Comparison of ENCODE assay signal across 25 cellular contexts in the genomic region with DNA sequence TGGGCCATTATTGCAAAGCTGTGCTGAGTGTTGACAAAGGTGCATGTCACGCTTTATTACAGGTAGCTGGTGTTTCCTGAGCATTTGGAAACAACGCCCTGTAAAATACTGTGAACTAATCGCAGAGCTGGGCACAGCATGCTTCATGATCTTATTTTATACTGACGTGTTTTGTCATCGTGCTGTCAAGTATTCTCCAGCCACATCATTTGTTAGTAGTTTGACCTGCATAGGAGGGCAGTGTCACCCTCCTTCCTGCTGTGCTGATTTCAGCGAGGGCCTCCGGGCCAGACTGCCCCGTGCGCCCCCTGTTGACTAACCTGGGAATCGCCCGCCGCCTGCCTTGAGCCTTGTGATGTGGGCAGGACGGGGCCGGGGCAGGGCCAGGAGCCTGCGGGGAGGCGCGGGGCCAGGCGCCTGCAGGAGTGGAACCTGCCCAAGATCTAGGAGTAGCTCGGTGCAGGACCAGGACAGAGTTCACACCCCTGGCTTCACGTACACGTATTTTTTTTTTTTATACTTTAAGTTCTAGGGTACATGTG.
DNase-seq lines count a peak whose midpoint lies in the region; ATAC-seq, FAIRE-seq and TF ChIP-seq lines count a peak whose summit lies in the region.
"Had no signal": no experiment of that assay in that cellular context is flagged by ENCODE, and none has a peak within 500 bp of the region (broad histone marks: within the 10 kb centered on the region; RNA-seq: fewer than 3 reads in every experiment).

No MANE protein-coding gene starts in this region.

- H3K27ac ChIP-seq in A549 (no peak overlapping the region), WERI-Rb-1 (no peak overlapping the region)
- H3K27ac ChIP-seq: neural progenitor cell, prostate gland, SK-N-MC had no signal

- CTCF ChIA-PET in A549 (lab: Yijun Ruan, JAX), result no interaction called here

- no peak for TF ChIP-seq POLR2A in A549 (IDR thresholded peaks at IDR 0.05; ENCODE audit: low read length)

- TF ChIP-seq CTCF in A549 (IDR thresholded peaks at IDR 0.05), result no peak
- peak; percentile 3 for TF ChIP-seq CTCF in GM12864 (IDR thresholded peaks at IDR 0.05; ENCODE audit: low read depth, low read length, missing control alignments)
- TF ChIP-seq CTCF in WERI-Rb-1 (IDR thresholded peaks at IDR 0.05; ENCODE audit: low read depth, low read length), result peak; percentile 59

- no peaks in the 10 kb centered on the region for H3K9me3 ChIP-seq in A549
- H3K9me3 ChIP-seq in WERI-Rb-1 (ENCODE audit: severe bottlenecking), result no peaks in the 10 kb centered on the region
- H3K9me3 ChIP-seq: prostate gland had no signal

- no peaks in the 10 kb centered on the region for H3K4me1 ChIP-seq in A549
- H3K4me1 ChIP-seq: neural progenitor cell, prostate gland had no signal

- no peak for FAIRE-seq in A549 (lab: Jason Lieb, UNC)
- FAIRE-seq: GM19239, RCC 7860 had no signal

- POLR2A ChIA-PET in A549 (lab: Yijun Ruan, JAX), result no interaction called here

- no peak for TF ChIP-seq EP300 in A549 (IDR thresholded peaks at IDR 0.05)

- 0 out of 5 replicates have a peak, but pooled peaks of 1 of the 2 experiments have one; percentile 12 for TF ChIP-seq RAD21 in A549 (conservative IDR thresholded peaks at IDR 0.05 in 1 of 2, IDR thresholded peaks at IDR 0.05 in 1 of 2)

- H3K4me3 ChIP-seq in A549 (no peak overlapping the region), GM12864 (ENCODE audit: low read depth, low read length) (no peak overlapping the region), WERI-Rb-1 (ENCODE audit: low read depth, low read length) (no peak overlapping the region)
- H3K4me3 ChIP-seq: neural progenitor cell, prostate gland, SK-N-MC had no signal

- H3K4me2 ChIP-seq in A549, result no peak overlapping the region
- H3K4me2 ChIP-seq: neural progenitor cell had no signal

- 19% methylated on average over 21 of the region's 21 CpGs for whole genome bisulfite sequencing in A549 (ENCODE audit: missing lambda C conversion rate)

- H3K36me3 ChIP-seq in WERI-Rb-1, result no peaks in the 10 kb centered on the region
- H3K36me3 ChIP-seq: neural progenitor cell, prostate gland had no signal

- DNase-seq in A549 (ENCODE audit: low read depth in 1 of 2, low spot score in 1 of 2) (peak in 1 of 2 experiments; percentile 11), GM12864 (ENCODE audit: low read depth) (no peak), NCI-H526 treated with DMSO at 0.1 percent for 48 hours (lab: John Stamatoyannopoulos, UW) (peak; percentile 0), WERI-Rb-1 (peak; percentile 18), SKM-1 (lab: John Stamatoyannopoulos, UW; ENCODE audit: unreplicated experiment) (no peak)
- no peak for DNase-seq in activated T-cell treated with anti-CD3 and anti-CD28 coated beads, Interleukin-2, amount 50 U/mL, for 1 hour
- DNase-seq: activated B cell treated with CpG ODN at 0.5 μM for 24 hours; activated CD4-positive, alpha-beta memory T cell treated with anti-CD3 and anti-CD28 coated beads for 36 hours; activated gamma-delta T cell; activated naive CD8-positive, alpha-beta T cell treated with anti-CD3 and anti-CD28 coated beads, Interleukin-2, amount 50 U/mL, for 24 hours; activated T-cell treated with anti-CD3 and anti-CD28 coated beads for 4 hours; CD4-positive, alpha-beta memory T cell; DMS53; effector memory CD4-positive, alpha-beta T cell; foreskin melanocyte; hypothalamus; MM.1S; T-helper 9 cell had no signal

- H3K27me3 ChIP-seq in WERI-Rb-1 (ENCODE audit: insufficient read depth, low read depth, severe bottlenecking), result no peaks in the 10 kb centered on the region
- H3K27me3 ChIP-seq: neural progenitor cell had no signal

- ATAC-seq in A549, result peak; percentile 11 to 72; a peak in 3 of 6 replicates
- no peak for ATAC-seq in GM18858 (IDR thresholded peaks at IDR 0.05; ENCODE audit: unreplicated experiment)
- no peak for ATAC-seq in HG03159 (IDR thresholded peaks at IDR 0.05; ENCODE audit: unreplicated experiment)

TF ChIP-seq in A549, 52 proteins besides CTCF, POLR2A, EP300 and RAD21:
- TF ChIP-seq, protein P1, sequence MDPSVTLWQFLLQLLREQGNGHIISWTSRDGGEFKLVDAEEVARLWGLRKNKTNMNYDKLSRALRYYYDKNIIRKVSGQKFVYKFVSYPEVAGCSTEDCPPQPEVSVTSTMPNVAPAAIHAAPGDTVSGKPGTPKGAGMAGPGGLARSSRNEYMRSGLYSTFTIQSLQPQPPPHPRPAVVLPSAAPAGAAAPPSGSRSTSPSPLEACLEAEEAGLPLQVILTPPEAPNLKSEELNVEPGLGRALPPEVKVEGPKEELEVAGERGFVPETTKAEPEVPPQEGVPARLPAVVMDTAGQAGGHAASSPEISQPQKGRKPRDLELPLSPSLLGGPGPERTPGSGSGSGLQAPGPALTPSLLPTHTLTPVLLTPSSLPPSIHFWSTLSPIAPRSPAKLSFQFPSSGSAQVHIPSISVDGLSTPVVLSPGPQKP (IDR thresholded peaks at IDR 0.05; ENCODE audit: low read depth, low read length), result no peak
- TF ChIP-seq KDM5A (IDR thresholded peaks at IDR 0.05) (no peak), JUNB (IDR thresholded peaks at IDR 0.05) (no peak), FOSL2 (IDR thresholded peaks at IDR 0.05) (no peak), FOSL2 (CRISPR knock-in tag; IDR thresholded peaks at IDR 0.05) (no peak), CEBPB (IDR thresholded peaks at IDR 0.05) (no peak), HOXB5 (CRISPR knock-in tag; IDR thresholded peaks at IDR 0.05) (no peak), PHF8 (IDR thresholded peaks at IDR 0.05; ENCODE audit: borderline replicate concordance, low read depth) (no peak), CBX2 (IDR thresholded peaks at IDR 0.05; ENCODE audit: borderline replicate concordance, low read depth) (no peak), NFE2L2 (conservative IDR thresholded peaks at IDR 0.05; ENCODE audit: low read length) (no peak), FOXS1 (CRISPR knock-in tag; IDR thresholded peaks at IDR 0.05) (no peak), ESRRA (IDR thresholded peaks at IDR 0.05; ENCODE audit: borderline replicate concordance, low read length) (no peak)
- TF ChIP-seq, protein P2, sequence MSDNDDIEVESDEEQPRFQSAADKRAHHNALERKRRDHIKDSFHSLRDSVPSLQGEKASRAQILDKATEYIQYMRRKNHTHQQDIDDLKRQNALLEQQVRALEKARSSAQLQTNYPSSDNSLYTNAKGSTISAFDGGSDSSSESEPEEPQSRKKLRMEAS (IDR thresholded peaks at IDR 0.05), result no peak
- TF ChIP-seq, protein P3, sequence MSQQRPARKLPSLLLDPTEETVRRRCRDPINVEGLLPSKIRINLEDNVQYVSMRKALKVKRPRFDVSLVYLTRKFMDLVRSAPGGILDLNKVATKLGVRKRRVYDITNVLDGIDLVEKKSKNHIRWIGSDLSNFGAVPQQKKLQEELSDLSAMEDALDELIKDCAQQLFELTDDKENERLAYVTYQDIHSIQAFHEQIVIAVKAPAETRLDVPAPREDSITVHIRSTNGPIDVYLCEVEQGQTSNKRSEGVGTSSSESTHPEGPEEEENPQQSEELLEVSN (IDR thresholded peaks at IDR 0.05; ENCODE audit: borderline replicate concordance, low read depth), result no peak
TF ChIP-seq in A549: peak in this region for 0.

Comparison
In these comparisons a context has a peak if more than half of its experiments do, and no peak if none do; other contexts are left out.
1. ATAC-seq: peak in A549 (2 of 2); none in GM18858 (single experiment) and HG03159 (single experiment).
2. DNase-seq: peak in NCI-H526 treated with DMSO at 0.1 percent for 48 hours (single experiment) and WERI-Rb-1 (single experiment); none in GM12864 (single experiment), SKM-1 (single experiment) and activated T-cell treated with anti-CD3 and anti-CD28 coated beads, Interleukin-2, amount 50 U/mL, for 1 hour (single experiment).